In genomic region chr7:134315679-134316538, GRCh38 we compare ENCODE assay signal across 8 cellular contexts. TPM values are rescaled to one million over a fixed set of nuclear protein-coding genes. Genes with fewer than 3 reads are reported as not detected.
DNase-seq lines count a peak whose midpoint lies in the region; ATAC-seq and TF ChIP-seq lines count a peak whose summit lies in the region.

No MANE protein-coding gene starts in this region.

- no CpG with 5 or more reads among the region's 20 CpGs for whole genome bisulfite sequencing in mesendoderm (ENCODE audit: extremely low coverage, insufficient coverage, low lambda C conversion rate)
- 20% methylated on average over 20 of the region's 20 CpGs for WGBS in urinary bladder

- no peaks in the 10 kb centered on the region for H3K36me3 ChIP-seq in PC-9 (ENCODE audit: low read depth)
- H3K36me3 ChIP-seq in mesendoderm (ENCODE audit: control insufficient read depth, insufficient read depth, low read length) = no peaks in the 10 kb centered on the region
- H3K36me3 ChIP-seq in urinary bladder (ENCODE audit: insufficient read depth) = no peaks in the 10 kb centered on the region

- H3F3A ChIP-seq in PC-9 (ENCODE audit: insufficient read depth, low read depth) = no peaks in the 10 kb centered on the region

- no peak overlapping the region for H2AK5ac ChIP-seq in mesendoderm (ENCODE audit: low read length)

- peak overlapping the region; percentile 93 for H3K4me2 ChIP-seq in PC-9
- peak overlapping the region; percentile 97 for H3K4me2 ChIP-seq in mesendoderm (ENCODE audit: low read length)

- BruUV-seq in PC-9 (replicated peaks; lab: Mats Ljungman, UMichigan) = TSS peak; percentile 55

- POLR2A ChIA-PET in PC-9 (lab: Charles Lee; ENCODE audit: unreplicated experiment) = interaction anchor here (0.5 kb wide), 1 partner anchor 196 kb away, joined by 3 read pairs; no protein-coding TSS in a partner anchor

- H3K79me2 ChIP-seq in PC-9 (ENCODE audit: low read depth) (peaks cover 23% of the 10 kb centered on the region), mesendoderm (ENCODE audit: control insufficient read depth, insufficient read depth, low read length) (peaks cover 2% of the 10 kb centered on the region)

- no peak overlapping the region for H2BK15ac ChIP-seq in mesendoderm (replicated peaks; ENCODE audit: low read depth)

- DNase-seq in AG08395 (ENCODE audit: low spot score) = peak; percentile 32
- DNase-seq in PC-9 = no peak
- DNase-seq in coronary artery (ENCODE audit: low spot score) = peak; percentile 73
- DNase-seq in mesendoderm = peak; percentile 45
- DNase-seq in GM19238 (ENCODE audit: insufficient read length, low spot score) = no peak
- DNase-seq in NCI-H345 (lab: John Stamatoyannopoulos, UW) = no peak

- H4K20me1 ChIP-seq in PC-9 (ENCODE audit: insufficient read depth) = no peaks in the 10 kb centered on the region

- no peaks in the 10 kb centered on the region for H3K9me3 ChIP-seq in PC-9 (ENCODE audit: insufficient read depth, low read depth)

- peak overlapping the region; percentile 84 for H3K4ac ChIP-seq in mesendoderm (ENCODE audit: low read depth, low read length)

- TF ChIP-seq CTCF in PC-9 (conservative IDR thresholded peaks at IDR 0.05) = no peak
- TF ChIP-seq CTCF in coronary artery (IDR thresholded peaks at IDR 0.05) = no peak

- H3K27me3 ChIP-seq in PC-9 (ENCODE audit: insufficient read depth, low read depth) (no peaks in the 10 kb centered on the region), mesendoderm (ENCODE audit: insufficient read depth, low read length, poor library complexity) (no peaks in the 10 kb centered on the region)

- intact Hi-C loops in PC-9 (cut with micrococcal nuclease; ENCODE audit: unreplicated experiment) = loop anchor here (2.0 to 10.0 kb wide), 4 partner anchors 49 to 1233 kb away; partner anchors contain the start of genes CHCHD3 and EXOC4

- peak overlapping the region; percentile 71 for H4K5ac ChIP-seq in mesendoderm (ENCODE audit: low read length)

- H2AFZ ChIP-seq in PC-9 = peak overlapping the region; percentile 89

- peak overlapping the region; percentile 3 for H3K23ac ChIP-seq in mesendoderm (ENCODE audit: low read length)

- H3K79me1 ChIP-seq in mesendoderm (ENCODE audit: low read length) = peaks cover 5% of the 10 kb centered on the region

- peak overlapping the region; percentile 41 for H3K18ac ChIP-seq in mesendoderm (ENCODE audit: low read length)

- H3K9ac ChIP-seq in mesendoderm (ENCODE audit: low read length) = peak overlapping the region; percentile 62

- no peak overlapping the region for H2BK120ac ChIP-seq in mesendoderm (ENCODE audit: low read depth, low read length)

- no peak overlapping the region for H3K27ac ChIP-seq in PC-9
- H3K27ac ChIP-seq in coronary artery = peak overlapping the region; percentile 46 to 73
- H3K27ac ChIP-seq in mesendoderm (ENCODE audit: low read depth, low read length) = peak overlapping the region; percentile 46
- peak overlapping the region; percentile 18 for H3K27ac ChIP-seq in urinary bladder (ENCODE audit: low read depth)

- ATAC-seq in GM18907 (IDR thresholded peaks at IDR 0.05; ENCODE audit: unreplicated experiment) = peak; percentile 7

- H3K4me1 ChIP-seq in PC-9 (replicated peaks; ENCODE audit: insufficient read depth) = peaks cover 14% of the 10 kb centered on the region
- H3K4me1 ChIP-seq in mesendoderm (ENCODE audit: control insufficient read depth, low read depth, low read length) = peaks cover 5% of the 10 kb centered on the region
- no peaks in the 10 kb centered on the region for H3K4me1 ChIP-seq in urinary bladder (ENCODE audit: insufficient read depth)

- peak overlapping the region; percentile 78 for H3K4me3 ChIP-seq in PC-9
- H3K4me3 ChIP-seq in coronary artery = peak overlapping the region; percentile 96
- H3K4me3 ChIP-seq in mesendoderm (ENCODE audit: low read length) = peak overlapping the region; percentile 56
- H3K4me3 ChIP-seq in urinary bladder (ENCODE audit: low read depth, low read length) = peak overlapping the region; percentile 82

- no peak overlapping the region for H4K8ac ChIP-seq in mesendoderm (ENCODE audit: low read depth, low read length)

- H2BK5ac ChIP-seq in mesendoderm (ENCODE audit: low read length) = no peak overlapping the region

- CTCF ChIA-PET in PC-9 (lab: Charles Lee) = interaction anchor here (0.5 to 1.3 kb wide), 2 partner anchors 116 to 1738 kb away, joined by 3 to 4 read pairs; no protein-coding TSS in a partner anchor

- peak overlapping the region; percentile 97 for H3K56ac ChIP-seq in mesendoderm (ENCODE audit: low read length)

- no peaks in the 10 kb centered on the region for H3K9me2 ChIP-seq in PC-9 (ENCODE audit: insufficient read depth)

RNA-seq across cellular contexts. Expression of gene SLC35B4, which starts 0.8 kb away (rescaled TPM):
- total RNA-seq in PC-9 (2021) (16.7 and 17.9 TPM in 2 replicates), urinary bladder (16.6 TPM)
- 26.1 TPM for polyA plus RNA-seq in mesendoderm (2013, experiment 1 of 2)
- 29.0 TPM for polyA plus RNA-seq in mesendoderm (2013, experiment 2 of 2)
- 6.1 TPM for polyA plus RNA-seq in urinary bladder

Comparison
In these comparisons a context has a peak if more than half of its experiments do, and no peak if none do; other contexts are left out.
1. DNase-seq: peak in AG08395 (single experiment), coronary artery (single experiment) and mesendoderm (single experiment); none in PC-9 (0 of 2), GM19238 (single experiment) and NCI-H345 (single experiment).
2. Peak in every context shown above with its lines, with median percentiles within 50 percentile points of each other: H3K4me3 ChIP-seq.